In genomic region chr5:173235499-173236394, GRCh38 we compare ENCODE assay signal across 18 cellular contexts. TPM values are rescaled to one million over a fixed set of nuclear protein-coding genes. Genes with fewer than 3 reads are reported as not detected.
DNase-seq lines count a peak whose midpoint lies in the region; ATAC-seq, FAIRE-seq and TF ChIP-seq lines count a peak whose summit lies in the region.
"Had no signal": no experiment of that assay in that cellular context is flagged by ENCODE, and none has a peak within 500 bp of the region (broad histone marks: within the 10 kb centered on the region; RNA-seq: fewer than 3 reads in every experiment).

No MANE protein-coding gene starts in this region.

- H3K27ac ChIP-seq in kidney (ENCODE audit: low read depth in 2 of 2, low read length in 2 of 2) = no peak overlapping the region
- H3K27ac ChIP-seq: BLaER1 treated with 17β-estradiol and CSF1 and Interleukin-3, amounts not matched to agents 10 nM and 100 nM; lower lobe of right lung; pancreas had no signal

- peaks cover 0 to 10% of the 10 kb centered on the region in 2 donors for H3K4me1 ChIP-seq in kidney (ENCODE audit: control insufficient read depth in 1 of 2, insufficient read depth in 1 of 2, low read depth in 1 of 2, low read length in 2 of 2)

- peak; percentile 50 for FAIRE-seq in bronchial epithelial cell (lab: Jason Lieb, UNC)
- no peak for FAIRE-seq in kidney (lab: Jason Lieb, UNC)
- FAIRE-seq: pancreas had no signal

- no peak overlapping the region for H3K27ac Mint-ChIP-seq in stimulated activated naive CD8-positive, alpha-beta T cell treated with anti-CD3 and anti-CD28 coated beads, Interleukin-15, amount 100 ng/mL, for 72 hours
- H3K27ac Mint-ChIP-seq: brain had no signal

- H3K9me3 Mint-ChIP-seq in stimulated activated naive CD8-positive, alpha-beta T cell treated with anti-CD3 and anti-CD28 coated beads, Interleukin-15, amount 100 ng/mL, for 72 hours = no peaks in the 10 kb centered on the region

- peak overlapping the region; percentile 45 to 54 for H3K4me3 Mint-ChIP-seq in stimulated activated naive CD8-positive, alpha-beta T cell treated with anti-CD3 and anti-CD28 coated beads, Interleukin-15, amount 100 ng/mL, for 72 hours

- peaks cover 84% of the 10 kb centered on the region for H3K27me3 ChIP-seq in bronchial epithelial cell (ENCODE audit: control insufficient read depth, insufficient read depth, low read length)

- intact Hi-C loops in kidney (cut with DNase I) = no loop called here

- H3K36me3 ChIP-seq in bronchial epithelial cell (ENCODE audit: control insufficient read depth, insufficient read depth, low read length) = no peaks in the 10 kb centered on the region
- H3K36me3 ChIP-seq in kidney (ENCODE audit: control insufficient read depth in 1 of 2, insufficient read depth in 2 of 2, low read length in 2 of 2) = no peaks in the 10 kb centered on the region
- H3K36me3 ChIP-seq: BLaER1 treated with 17β-estradiol and CSF1 and Interleukin-3, amounts not matched to agents 10 nM and 100 nM; lower lobe of right lung; pancreas had no signal

- ATAC-seq in stimulated activated naive CD8-positive, alpha-beta T cell treated with anti-CD3 and anti-CD28 coated beads, Interleukin-15, amount 100 ng/mL, for 72 hours = no peak
- no peak for ATAC-seq in stimulated activated naive CD8-positive, alpha-beta T cell treated with anti-CD3 and anti-CD28 coated beads, Interleukin-15, Interleukin-2, amounts not matched to agents 100 U/mL and 50 U/mL, for 24 hours
- ATAC-seq in omental fat pad (ENCODE audit: low FRiP score) = no peak

- no peaks in the 10 kb centered on the region for H3K9me3 ChIP-seq in kidney (ENCODE audit: control insufficient read depth in 1 of 2, low read length in 2 of 2)
- H3K9me3 ChIP-seq: lower lobe of right lung, pancreas had no signal

- TF ChIP-seq CTCF in bronchial epithelial cell (IDR thresholded peaks at IDR 0.05; ENCODE audit: insufficient read depth, low read length, severe bottlenecking) (no peak), omental fat pad (IDR thresholded peaks at IDR 0.05) (no peak), kidney (IDR thresholded peaks at IDR 0.05; ENCODE audit: borderline replicate concordance, extremely low read depth, insufficient read depth) (no peak)

- no peak overlapping the region for H3K4me3 ChIP-seq in bronchial epithelial cell (ENCODE audit: low read depth, low read length)
- H3K4me3 ChIP-seq in kidney (ENCODE audit: low read length in 2 of 2) = no peak overlapping the region
- H3K4me3 ChIP-seq: lower lobe of right lung had no signal

- H3K27me3 Mint-ChIP-seq in stimulated activated naive CD8-positive, alpha-beta T cell treated with anti-CD3 and anti-CD28 coated beads, Interleukin-15, amount 100 ng/mL, for 72 hours = peaks cover 100% of the 10 kb centered on the region

- no peak overlapping the region for H3K9ac ChIP-seq in kidney (ENCODE audit: low read length in 2 of 2)
- H3K9ac ChIP-seq: BLaER1 treated with 17β-estradiol and CSF1 and Interleukin-3, amounts not matched to agents 10 nM and 100 nM had no signal

- H3K4me1 Mint-ChIP-seq in stimulated activated naive CD8-positive, alpha-beta T cell treated with anti-CD3 and anti-CD28 coated beads, Interleukin-15, amount 100 ng/mL, for 72 hours = peaks cover 76% of the 10 kb centered on the region

- no peak for DNase-seq in stimulated activated naive CD8-positive, alpha-beta T cell treated with anti-CD3 and anti-CD28 coated beads, Interleukin-15, amount 100 ng/mL, for 72 hours
- no peak for DNase-seq in stimulated activated naive CD8-positive, alpha-beta T cell treated with anti-CD3 and anti-CD28 coated beads, Interleukin-15, Interleukin-2, amounts not matched to agents 100 U/mL and 50 U/mL, for 24 hours
- DNase-seq in bronchial epithelial cell (ENCODE audit: low read depth) (no peak), mesenteric fat pad (ENCODE audit: low spot score) (peak; percentile 76), omental fat pad (ENCODE audit: low spot score) (no peak), kidney (no peak), T-helper 1 cell (no peak), OCI-M1 (lab: John Stamatoyannopoulos, UW) (no peak)
- DNase-seq: activated CD4-positive, CD25-positive, alpha-beta regulatory T cell treated with anti-CD3 and anti-CD28 coated beads, Interleukin-2, amount 50 U/mL, for 72 hours; lower lobe of right lung; NCI-H2029 treated with DMSO at 0.1 percent for 48 hours; NCI-H526 treated with DMSO at 0.1 percent for 48 hours had no signal

RNA-seq across cellular contexts. Expression of gene NKX2-5, which starts 0.7 kb away (rescaled TPM):
- total RNA-seq in bronchial epithelial cell = not detected in 2 replicates
- total RNA-seq in mesenteric fat pad = not detected
- 1 to 10 TPM in 1 of 4 donors, under 1 TPM in 1, not detected in 2; 0.56 to 1.1 TPM for total RNA-seq in omental fat pad
- not detected for total RNA-seq in kidney
- polyA plus RNA-seq in kidney (ENCODE audit: insufficient read depth, low read depth, low replicate concordance) = not detected
- total RNA-seq: fibroblast of lung; lower lobe of right lung; subcutaneous adipose tissue; T-helper 1 cell treated with Interleukin-12 subunit alpha and Interleukin-12 subunit beta and Interleukin-4 antibody, amounts not matched to agents 30 ng/mL and 1 ng/mL, for 36 hours had no signal
- polyA plus RNA-seq: fibroblast of lung had no signal
